In the genomic region with DNA sequence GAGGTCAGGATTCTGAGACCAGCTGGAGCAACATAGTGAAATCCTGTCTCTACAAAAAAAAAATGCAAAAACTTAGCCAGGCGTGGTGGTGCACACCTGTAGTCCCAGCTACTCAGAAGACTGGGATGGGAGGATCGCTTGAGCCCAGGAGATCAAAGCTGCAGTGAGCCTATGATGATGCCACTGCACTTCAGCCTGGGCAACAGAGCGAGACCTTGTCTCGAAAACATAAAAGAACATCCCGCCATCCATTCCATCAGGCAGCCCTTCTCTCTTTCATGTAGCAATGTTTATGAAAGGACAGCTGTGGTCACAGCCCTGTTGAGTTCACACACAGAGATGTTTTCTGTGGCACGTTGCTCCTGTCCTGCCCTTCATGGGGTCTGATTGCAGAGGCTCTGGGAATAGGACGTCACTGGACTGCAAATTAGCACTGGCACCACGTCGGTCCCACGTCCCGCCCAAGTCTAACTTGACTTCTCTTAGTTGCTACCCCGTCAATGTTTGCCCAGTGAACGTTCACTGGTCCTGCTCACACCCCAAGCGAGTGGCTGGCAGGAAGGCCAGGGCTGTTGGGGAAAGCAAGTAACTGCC, we compare ENCODE assay signal across 1 cellular context.
TF ChIP-seq lines count a peak whose summit lies in the region.

No MANE protein-coding gene starts in this region.

TF ChIP-seq in HepG2, 621 proteins besides CTCF, POLR2A, EP300 and RAD21 (continued from another document and continues in another):
- TF ChIP-seq NFIB (CRISPR knock-in tag; IDR thresholded peaks at IDR 0.05; ENCODE audit: borderline replicate concordance) (no peak), HDAC6 (IDR thresholded peaks at IDR 0.05; ENCODE audit: low read depth, low read length) (no peak), GMEB2 (CRISPR knock-in tag; IDR thresholded peaks at IDR 0.05; ENCODE audit: low read depth) (no peak), PHB2 (IDR thresholded peaks at IDR 0.05; ENCODE audit: partially characterized antibody) (no peak), CHD4 (IDR thresholded peaks at IDR 0.05; ENCODE audit: borderline replicate concordance, low read length) (no peak), KMT2A (CRISPR knock-in tag; IDR thresholded peaks at IDR 0.05) (no peak), GPBP1L1 (CRISPR knock-in tag; IDR thresholded peaks at IDR 0.05) (no peak), PAWR (CRISPR knock-in tag; IDR thresholded peaks at IDR 0.05; ENCODE audit: borderline replicate concordance) (no peak), FOXP1 (IDR thresholded peaks at IDR 0.05) (no peak), FOXP1 (CRISPR knock-in tag; IDR thresholded peaks at IDR 0.05) (peak; percentile 53; the same call in 1 of the 2 replicates), POGK (CRISPR knock-in tag; conservative IDR thresholded peaks at IDR 0.05) (no peak), ZBTB49 (CRISPR knock-in tag; IDR thresholded peaks at IDR 0.05; ENCODE audit: borderline replicate concordance) (no peak), ATAD3A (CRISPR knock-in tag; IDR thresholded peaks at IDR 0.05) (no peak), ZNF75D (CRISPR knock-in tag; IDR thresholded peaks at IDR 0.05; ENCODE audit: borderline replicate concordance) (no peak), ZNF781 (CRISPR knock-in tag; IDR thresholded peaks at IDR 0.05; ENCODE audit: borderline replicate concordance, not compliant biosample characterization) (no peak), XBP1 (CRISPR knock-in tag; IDR thresholded peaks at IDR 0.05) (no peak), GTF3A (CRISPR knock-in tag; conservative IDR thresholded peaks at IDR 0.05) (no peak), NKX3-1 (CRISPR knock-in tag; IDR thresholded peaks at IDR 0.05) (no peak), CREM (IDR thresholded peaks at IDR 0.05) (0 out of 2 replicates have a peak, but pooled peaks have one; percentile 39), CREM (CRISPR knock-in tag; IDR thresholded peaks at IDR 0.05) (no peak), KLF11 (CRISPR knock-in tag; IDR thresholded peaks at IDR 0.05) (no peak)
- TF ChIP-seq, protein P1, sequence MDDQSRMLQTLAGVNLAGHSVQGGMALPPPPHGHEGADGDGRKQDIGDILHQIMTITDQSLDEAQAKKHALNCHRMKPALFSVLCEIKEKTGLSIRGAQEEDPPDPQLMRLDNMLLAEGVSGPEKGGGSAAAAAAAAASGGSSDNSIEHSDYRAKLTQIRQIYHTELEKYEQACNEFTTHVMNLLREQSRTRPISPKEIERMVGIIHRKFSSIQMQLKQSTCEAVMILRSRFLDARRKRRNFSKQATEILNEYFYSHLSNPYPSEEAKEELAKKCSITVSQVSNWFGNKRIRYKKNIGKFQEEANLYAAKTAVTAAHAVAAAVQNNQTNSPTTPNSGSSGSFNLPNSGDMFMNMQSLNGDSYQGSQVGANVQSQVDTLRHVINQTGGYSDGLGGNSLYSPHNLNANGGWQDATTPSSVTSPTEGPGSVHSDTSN (CRISPR knock-in tag; IDR thresholded peaks at IDR 0.05; ENCODE audit: borderline replicate concordance) = no peak
- TF ChIP-seq, protein P2, sequence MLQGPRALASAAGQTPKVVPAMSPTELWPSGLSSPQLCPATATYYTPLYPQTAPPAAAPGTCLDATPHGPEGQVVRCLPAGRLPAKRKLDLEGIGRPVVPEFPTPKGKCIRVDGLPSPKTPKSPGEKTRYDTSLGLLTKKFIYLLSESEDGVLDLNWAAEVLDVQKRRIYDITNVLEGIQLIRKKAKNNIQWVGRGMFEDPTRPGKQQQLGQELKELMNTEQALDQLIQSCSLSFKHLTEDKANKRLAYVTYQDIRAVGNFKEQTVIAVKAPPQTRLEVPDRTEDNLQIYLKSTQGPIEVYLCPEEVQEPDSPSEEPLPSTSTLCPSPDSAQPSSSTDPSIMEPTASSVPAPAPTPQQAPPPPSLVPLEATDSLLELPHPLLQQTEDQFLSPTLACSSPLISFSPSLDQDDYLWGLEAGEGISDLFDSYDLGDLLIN (CRISPR knock-in tag; IDR thresholded peaks at IDR 0.05; ENCODE audit: borderline replicate concordance) = no peak
- TF ChIP-seq, protein P3, sequence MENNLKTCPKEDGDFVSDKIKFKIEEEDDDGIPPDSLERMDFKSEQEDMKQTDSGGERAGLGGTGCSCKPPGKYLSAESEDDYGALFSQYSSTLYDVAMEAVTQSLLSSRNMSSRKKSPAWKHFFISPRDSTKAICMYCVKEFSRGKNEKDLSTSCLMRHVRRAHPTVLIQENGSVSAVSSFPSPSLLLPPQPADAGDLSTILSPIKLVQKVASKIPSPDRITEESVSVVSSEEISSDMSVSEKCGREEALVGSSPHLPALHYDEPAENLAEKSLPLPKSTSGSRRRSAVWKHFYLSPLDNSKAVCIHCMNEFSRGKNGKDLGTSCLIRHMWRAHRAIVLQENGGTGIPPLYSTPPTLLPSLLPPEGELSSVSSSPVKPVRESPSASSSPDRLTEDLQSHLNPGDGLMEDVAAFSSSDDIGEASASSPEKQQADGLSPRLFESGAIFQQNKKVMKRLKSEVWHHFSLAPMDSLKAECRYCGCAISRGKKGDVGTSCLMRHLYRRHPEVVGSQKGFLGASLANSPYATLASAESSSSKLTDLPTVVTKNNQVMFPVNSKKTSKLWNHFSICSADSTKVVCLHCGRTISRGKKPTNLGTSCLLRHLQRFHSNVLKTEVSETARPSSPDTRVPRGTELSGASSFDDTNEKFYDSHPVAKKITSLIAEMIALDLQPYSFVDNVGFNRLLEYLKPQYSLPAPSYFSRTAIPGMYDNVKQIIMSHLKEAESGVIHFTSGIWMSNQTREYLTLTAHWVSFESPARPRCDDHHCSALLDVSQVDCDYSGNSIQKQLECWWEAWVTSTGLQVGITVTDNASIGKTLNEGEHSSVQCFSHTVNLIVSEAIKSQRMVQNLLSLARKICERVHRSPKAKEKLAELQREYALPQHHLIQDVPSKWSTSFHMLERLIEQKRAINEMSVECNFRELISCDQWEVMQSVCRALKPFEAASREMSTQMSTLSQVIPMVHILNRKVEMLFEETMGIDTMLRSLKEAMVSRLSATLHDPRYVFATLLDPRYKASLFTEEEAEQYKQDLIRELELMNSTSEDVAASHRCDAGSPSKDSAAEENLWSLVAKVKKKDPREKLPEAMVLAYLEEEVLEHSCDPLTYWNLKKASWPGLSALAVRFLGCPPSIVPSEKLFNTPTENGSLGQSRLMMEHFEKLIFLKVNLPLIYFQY (CRISPR knock-in tag; IDR thresholded peaks at IDR 0.05; ENCODE audit: borderline replicate concordance) = no peak
- TF ChIP-seq, protein P4, sequence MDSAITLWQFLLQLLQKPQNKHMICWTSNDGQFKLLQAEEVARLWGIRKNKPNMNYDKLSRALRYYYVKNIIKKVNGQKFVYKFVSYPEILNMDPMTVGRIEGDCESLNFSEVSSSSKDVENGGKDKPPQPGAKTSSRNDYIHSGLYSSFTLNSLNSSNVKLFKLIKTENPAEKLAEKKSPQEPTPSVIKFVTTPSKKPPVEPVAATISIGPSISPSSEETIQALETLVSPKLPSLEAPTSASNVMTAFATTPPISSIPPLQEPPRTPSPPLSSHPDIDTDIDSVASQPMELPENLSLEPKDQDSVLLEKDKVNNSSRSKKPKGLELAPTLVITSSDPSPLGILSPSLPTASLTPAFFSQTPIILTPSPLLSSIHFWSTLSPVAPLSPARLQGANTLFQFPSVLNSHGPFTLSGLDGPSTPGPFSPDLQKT (CRISPR knock-in tag; IDR thresholded peaks at IDR 0.05; ENCODE audit: borderline replicate concordance) = no peak
- TF ChIP-seq, protein P5, sequence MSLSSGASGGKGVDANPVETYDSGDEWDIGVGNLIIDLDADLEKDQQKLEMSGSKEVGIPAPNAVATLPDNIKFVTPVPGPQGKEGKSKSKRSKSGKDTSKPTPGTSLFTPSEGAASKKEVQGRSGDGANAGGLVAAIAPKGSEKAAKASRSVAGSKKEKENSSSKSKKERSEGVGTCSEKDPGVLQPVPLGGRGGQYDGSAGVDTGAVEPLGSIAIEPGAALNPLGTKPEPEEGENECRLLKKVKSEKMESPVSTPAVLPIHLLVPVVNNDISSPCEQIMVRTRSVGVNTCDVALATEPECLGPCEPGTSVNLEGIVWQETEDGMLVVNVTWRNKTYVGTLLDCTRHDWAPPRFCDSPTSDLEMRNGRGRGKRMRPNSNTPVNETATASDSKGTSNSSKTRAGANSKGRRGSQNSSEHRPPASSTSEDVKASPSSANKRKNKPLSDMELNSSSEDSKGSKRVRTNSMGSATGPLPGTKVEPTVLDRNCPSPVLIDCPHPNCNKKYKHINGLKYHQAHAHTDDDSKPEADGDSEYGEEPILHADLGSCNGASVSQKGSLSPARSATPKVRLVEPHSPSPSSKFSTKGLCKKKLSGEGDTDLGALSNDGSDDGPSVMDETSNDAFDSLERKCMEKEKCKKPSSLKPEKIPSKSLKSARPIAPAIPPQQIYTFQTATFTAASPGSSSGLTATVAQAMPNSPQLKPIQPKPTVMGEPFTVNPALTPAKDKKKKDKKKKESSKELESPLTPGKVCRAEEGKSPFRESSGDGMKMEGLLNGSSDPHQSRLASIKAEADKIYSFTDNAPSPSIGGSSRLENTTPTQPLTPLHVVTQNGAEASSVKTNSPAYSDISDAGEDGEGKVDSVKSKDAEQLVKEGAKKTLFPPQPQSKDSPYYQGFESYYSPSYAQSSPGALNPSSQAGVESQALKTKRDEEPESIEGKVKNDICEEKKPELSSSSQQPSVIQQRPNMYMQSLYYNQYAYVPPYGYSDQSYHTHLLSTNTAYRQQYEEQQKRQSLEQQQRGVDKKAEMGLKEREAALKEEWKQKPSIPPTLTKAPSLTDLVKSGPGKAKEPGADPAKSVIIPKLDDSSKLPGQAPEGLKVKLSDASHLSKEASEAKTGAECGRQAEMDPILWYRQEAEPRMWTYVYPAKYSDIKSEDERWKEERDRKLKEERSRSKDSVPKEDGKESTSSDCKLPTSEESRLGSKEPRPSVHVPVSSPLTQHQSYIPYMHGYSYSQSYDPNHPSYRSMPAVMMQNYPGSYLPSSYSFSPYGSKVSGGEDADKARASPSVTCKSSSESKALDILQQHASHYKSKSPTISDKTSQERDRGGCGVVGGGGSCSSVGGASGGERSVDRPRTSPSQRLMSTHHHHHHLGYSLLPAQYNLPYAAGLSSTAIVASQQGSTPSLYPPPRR (CRISPR knock-in tag; IDR thresholded peaks at IDR 0.05; ENCODE audit: borderline replicate concordance) = no peak
- TF ChIP-seq, protein P6, sequence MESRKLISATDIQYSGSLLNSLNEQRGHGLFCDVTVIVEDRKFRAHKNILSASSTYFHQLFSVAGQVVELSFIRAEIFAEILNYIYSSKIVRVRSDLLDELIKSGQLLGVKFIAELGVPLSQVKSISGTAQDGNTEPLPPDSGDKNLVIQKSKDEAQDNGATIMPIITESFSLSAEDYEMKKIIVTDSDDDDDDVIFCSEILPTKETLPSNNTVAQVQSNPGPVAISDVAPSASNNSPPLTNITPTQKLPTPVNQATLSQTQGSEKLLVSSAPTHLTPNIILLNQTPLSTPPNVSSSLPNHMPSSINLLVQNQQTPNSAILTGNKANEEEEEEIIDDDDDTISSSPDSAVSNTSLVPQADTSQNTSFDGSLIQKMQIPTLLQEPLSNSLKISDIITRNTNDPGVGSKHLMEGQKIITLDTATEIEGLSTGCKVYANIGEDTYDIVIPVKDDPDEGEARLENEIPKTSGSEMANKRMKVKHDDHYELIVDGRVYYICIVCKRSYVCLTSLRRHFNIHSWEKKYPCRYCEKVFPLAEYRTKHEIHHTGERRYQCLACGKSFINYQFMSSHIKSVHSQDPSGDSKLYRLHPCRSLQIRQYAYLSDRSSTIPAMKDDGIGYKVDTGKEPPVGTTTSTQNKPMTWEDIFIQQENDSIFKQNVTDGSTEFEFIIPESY (CRISPR knock-in tag; IDR thresholded peaks at IDR 0.05) = no peak; the same call in 1 of the 2 replicates
